Comparison of ENCODE assay signal across 7 cellular contexts in the genomic region with DNA sequence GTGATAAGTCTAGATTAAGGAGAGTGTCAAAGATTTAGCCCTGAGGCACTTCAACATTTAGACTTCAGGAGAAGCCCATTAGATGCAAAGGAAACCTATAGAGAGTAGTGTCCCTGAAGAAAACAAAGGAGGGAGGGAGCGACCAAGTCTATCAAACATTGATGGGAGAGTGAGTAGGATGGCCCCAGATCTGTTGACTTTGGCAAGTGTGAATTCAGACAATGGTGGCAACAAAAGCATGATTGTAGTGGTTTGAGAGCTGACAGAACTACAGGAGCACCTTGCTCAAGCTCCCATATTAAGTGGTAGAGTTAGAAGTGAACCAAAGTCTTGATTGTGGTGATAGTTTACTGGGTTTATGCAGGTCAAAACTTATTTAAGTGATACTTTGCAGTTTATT. TPM values are rescaled to one million over a fixed set of nuclear protein-coding genes. Genes with fewer than 3 reads are reported as not detected.
DNase-seq lines count a peak whose midpoint lies in the region; ATAC-seq and TF ChIP-seq lines count a peak whose summit lies in the region.

No MANE protein-coding gene starts in this region.

- no peak overlapping the region for H2BK120ac ChIP-seq in H9 (ENCODE audit: low read depth, low read length, poor library complexity, severe bottlenecking)

- no peak overlapping the region for H3K14ac ChIP-seq in H9 (ENCODE audit: insufficient read depth, low read length)

- H3K27me3 ChIP-seq in H9 (ENCODE audit: insufficient read depth, low read length) = no peaks in the 10 kb centered on the region
- no peaks in the 10 kb centered on the region for H3K27me3 ChIP-seq in skeletal muscle tissue (ENCODE audit: control insufficient read depth in 3 of 3, insufficient read depth in 3 of 3, low read length in 3 of 3)

- peaks cover 6% of the 10 kb centered on the region for H3K23me2 ChIP-seq in H9 (ENCODE audit: insufficient read length, low read depth, low read length, poor library complexity, severe bottlenecking)

- H3K27ac ChIP-seq in H9 (ENCODE audit: insufficient read length, low read depth, low read length) = no peak overlapping the region
- H3K27ac ChIP-seq in skeletal muscle tissue (ENCODE audit: low read depth, low read length) = peak overlapping the region; percentile 99

- no peak overlapping the region for H2BK15ac ChIP-seq in H9 (ENCODE audit: low read depth, low read length)

- H2BK5ac ChIP-seq in H9 (ENCODE audit: insufficient read length, low read length) = no peak overlapping the region

- no peaks in the 10 kb centered on the region; a peak in 1 of 5 replicates for H3K9me3 Mint-ChIP-seq in H9

- no peak for ATAC-seq in T-helper 17 cell
- ATAC-seq in HG03095 (IDR thresholded peaks at IDR 0.05; ENCODE audit: unreplicated experiment) = no peak

- TF ChIP-seq CTCF in H9 (conservative IDR thresholded peaks at IDR 0.05) = no peak
- no peak for TF ChIP-seq CTCF in foreskin fibroblast (IDR thresholded peaks at IDR 0.05; ENCODE audit: low read depth, low read length)

- H3K23ac ChIP-seq in H9 (ENCODE audit: insufficient read length, low read depth, low read length) = no peak overlapping the region

- H3K4me3 ChIP-seq in foreskin fibroblast (ENCODE audit: low read depth in 1 of 2, low read length in 2 of 2) = peak overlapping the region; percentile 79 to 90
- H3K4me3 ChIP-seq in skeletal muscle tissue (ENCODE audit: low read length in 3 of 3) = peak overlapping the region; percentile 93 to 99 (median 95)

- peak overlapping the region; percentile 89 for H3K4me2 ChIP-seq in H9 (ENCODE audit: insufficient read depth, insufficient read length, low read length)

- no peaks in the 10 kb centered on the region for H4K20me1 ChIP-seq in H9 (ENCODE audit: control insufficient read depth, insufficient read depth, insufficient read length)

- H3K4me1 ChIP-seq in H9 (ENCODE audit: insufficient read depth, low read length) (no peaks in the 10 kb centered on the region), skeletal muscle tissue (ENCODE audit: control insufficient read depth in 3 of 3, insufficient read depth in 3 of 3, low read length in 3 of 3) (peaks cover 22 to 34% (median 25%) of the 10 kb centered on the region in 3 donors)

- H2AK5ac ChIP-seq in H9 (ENCODE audit: insufficient read length, low read length) = no peak overlapping the region

- H2BK12ac ChIP-seq in H9 (ENCODE audit: insufficient read length, low read depth, low read length) = no peak overlapping the region

- H2AFZ ChIP-seq in H9 (ENCODE audit: low read length) = no peak overlapping the region

- H3K4me3 Mint-ChIP-seq in H9 (peak overlapping the region; percentile 99), T-helper 17 cell (peak overlapping the region; percentile 100)

- no peak overlapping the region for H3K27ac Mint-ChIP-seq in H9
- peak overlapping the region; percentile 100 for H3K27ac Mint-ChIP-seq in T-helper 17 cell

- H3K4me1 Mint-ChIP-seq in H9 (peaks cover 26 to 28% of the 10 kb centered on the region in 2 experiments), T-helper 17 cell (peaks cover 57% of the 10 kb centered on the region)

- WGBS in H9 (ENCODE audit: extremely low coverage, insufficient read length, low lambda C conversion rate) = no CpG with 5 or more reads among the region's 1 CpG

- no peak overlapping the region for H3K56ac ChIP-seq in H9 (ENCODE audit: insufficient read length, low read depth, low read length)

- H3K9ac ChIP-seq in H9 (ENCODE audit: extremely low read depth, insufficient read length, low read length) (no peak overlapping the region), skeletal muscle tissue (ENCODE audit: low read depth in 1 of 3, low read length in 3 of 3) (peak overlapping the region; percentile 84 to 97 (median 93))

- H4K5ac ChIP-seq in H9 (ENCODE audit: insufficient read length, low read depth, low read length) = no peak overlapping the region

- DNase-seq in H9 (no peak), T-helper 17 cell (no peak), foreskin fibroblast (no peak), DMS153 treated with DMSO at 0.1 percent for 48 hours (lab: John Stamatoyannopoulos, UW; ENCODE audit: unreplicated experiment) (no peak)
- DNase-seq in activated CD8-positive, alpha-beta memory T cell treated with anti-CD3 and anti-CD28 coated beads, Interleukin-2, amount 50 U/mL, for 48 hours = no peak

- H3K27me3 Mint-ChIP-seq in H9 (ENCODE audit: low read depth) (peaks cover 10% of the 10 kb centered on the region), T-helper 17 cell (no peaks in the 10 kb centered on the region)

- no peaks in the 10 kb centered on the region for H3K9me3 ChIP-seq in H9 (ENCODE audit: control insufficient read depth, low read depth, low read length)
- H3K9me3 ChIP-seq in T-helper 17 cell (ENCODE audit: control insufficient read depth, low read length, poor library complexity, severe bottlenecking) = no peaks in the 10 kb centered on the region
- H3K9me3 ChIP-seq in skeletal muscle tissue (ENCODE audit: control insufficient read depth in 3 of 3, low read length in 3 of 3) = no peaks in the 10 kb centered on the region

- peaks cover 12% of the 10 kb centered on the region for H3K79me1 ChIP-seq in H9 (ENCODE audit: insufficient read depth, low read depth, low read length, poor library complexity, severe bottlenecking)

- no peak overlapping the region for H4K91ac ChIP-seq in H9 (ENCODE audit: insufficient read length, low read depth, low read length)

- no peak overlapping the region for H3K4ac ChIP-seq in H9 (ENCODE audit: low read depth, low read length)

- H3K79me2 ChIP-seq in H9 (ENCODE audit: insufficient read depth, low read length) = peaks cover 24% of the 10 kb centered on the region; the same call in 1 of the 2 replicates

- H3K36me3 ChIP-seq in skeletal muscle tissue (ENCODE audit: control insufficient read depth in 3 of 3, insufficient read depth in 3 of 3, low read length in 3 of 3) = peaks cover 0 to 3% (median 0%) of the 10 kb centered on the region in 3 donors

- H4K8ac ChIP-seq in H9 (replicated peaks; ENCODE audit: insufficient read length, low read depth, low read length) = no peak overlapping the region

- no peak overlapping the region for H3K18ac ChIP-seq in H9 (ENCODE audit: insufficient read length, low read depth, low read length)

- no peak overlapping the region for H3T11ph ChIP-seq in H9 (ENCODE audit: low read length)

- H2BK20ac ChIP-seq in H9 (ENCODE audit: low read depth, low read length, poor library complexity, severe bottlenecking) = no peak overlapping the region

- peaks cover 0 to 7% (median 5%) of the 10 kb centered on the region in 3 experiments; a peak in 3 of 7 replicates for H3K36me3 Mint-ChIP-seq in H9 (ENCODE audit: insufficient read depth in 1 of 3, low read depth in 3 of 3)
- peaks cover 11% of the 10 kb centered on the region for H3K36me3 Mint-ChIP-seq in T-helper 17 cell (ENCODE audit: low read depth)

RNA-seq across cellular contexts. Expression of gene ABCF1, which starts 1.0 kb away (rescaled TPM):
- total RNA-seq in H9 (2021) (118 TPM in 2 replicates), T-helper 17 cell (100 to 1,000 TPM in 1 of 2 donors, 10 to 100 TPM in 1; 97.4 to 106 TPM), skeletal muscle tissue (21.9 TPM)

RNA-seq across cellular contexts. Expression of gene PRR3, which starts 13.2 kb away (rescaled TPM):
- total RNA-seq in H9 (2021) (15.8 and 17.0 TPM in 2 replicates), T-helper 17 cell (10 to 100 TPM; 11.2 to 13.9 TPM), skeletal muscle tissue (3.7 TPM)

RNA-seq across cellular contexts. Expression of gene GNL1, which starts 14.0 kb away (rescaled TPM):
- total RNA-seq in H9 (2021) (79.7 and 83.5 TPM in 2 replicates), T-helper 17 cell (100 to 1,000 TPM; 178 to 211 TPM), skeletal muscle tissue (22.4 TPM)

RNA-seq across cellular contexts. Expression of gene PPP1R10, which starts 46.8 kb away (rescaled TPM):
- total RNA-seq in H9 (2021) (123 and 126 TPM in 2 replicates), T-helper 17 cell (100 to 1,000 TPM; 114 to 123 TPM), skeletal muscle tissue (20.4 TPM)

RNA-seq across cellular contexts. Expression of gene MRPS18B, which starts 47.4 kb away (rescaled TPM):
- total RNA-seq in H9 (2021) = 49.7 and 54.0 TPM in 2 replicates
- 10 to 100 TPM; 16.3 to 23.2 TPM for total RNA-seq in T-helper 17 cell
- total RNA-seq in skeletal muscle tissue = 105 TPM
